ENCODE assay signal across 30 cellular contexts in the genomic region with DNA sequence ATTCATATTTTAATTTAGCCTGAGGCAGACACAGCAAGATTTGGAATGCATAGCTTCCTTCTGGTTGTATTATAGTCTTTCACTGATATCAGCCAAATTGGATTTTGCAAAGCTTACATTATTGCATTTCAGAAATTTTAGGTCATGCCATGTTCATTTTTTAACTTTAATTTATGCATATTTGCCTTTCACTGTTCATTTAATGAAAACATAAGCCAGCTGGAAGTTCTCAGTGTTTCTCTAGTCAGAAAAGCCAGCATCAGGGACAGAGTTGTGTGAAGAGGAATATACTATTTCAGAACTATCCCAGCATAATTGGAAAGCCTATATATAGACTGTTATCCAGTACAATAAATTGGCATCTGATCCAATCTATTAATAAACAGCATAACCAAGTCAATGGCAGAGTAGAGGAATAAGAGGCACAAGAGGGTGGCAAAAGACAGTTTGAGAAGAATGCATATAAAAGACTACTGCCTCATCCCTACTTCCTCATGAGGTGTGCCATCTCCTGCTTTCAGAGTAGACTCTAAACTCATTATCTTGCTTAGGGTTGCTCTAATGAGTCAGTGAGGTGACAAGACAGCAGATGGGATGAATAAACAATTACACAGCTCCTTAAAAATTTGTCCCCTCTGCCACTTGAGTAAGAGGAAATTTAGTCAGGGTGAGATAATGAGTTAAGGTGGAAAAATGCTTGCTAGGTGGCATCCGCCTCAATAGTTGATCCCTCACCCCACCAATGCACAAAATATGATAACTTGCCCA.
DNase-seq lines count a peak whose midpoint lies in the region; ATAC-seq, FAIRE-seq and TF ChIP-seq lines count a peak whose summit lies in the region.
"Had no signal": no experiment of that assay in that cellular context is flagged by ENCODE, and none has a peak within 500 bp of the region (broad histone marks: within the 10 kb centered on the region; RNA-seq: fewer than 3 reads in every experiment).

No MANE protein-coding gene starts in this region.

- no peak for FAIRE-seq in bronchial epithelial cell (lab: Jason Lieb, UNC)
- FAIRE-seq: astrocyte, HTR-8/SVneo had no signal

- no peak for TF ChIP-seq POLR2A in suprapubic skin (IDR thresholded peaks at IDR 0.05)

- no peaks in the 10 kb centered on the region for H3K36me3 ChIP-seq in bronchial epithelial cell (ENCODE audit: control insufficient read depth, insufficient read depth, low read length)
- no peaks in the 10 kb centered on the region for H3K36me3 ChIP-seq in mucosa of descending colon (ENCODE audit: low read depth)
- no peaks in the 10 kb centered on the region for H3K36me3 ChIP-seq in suprapubic skin
- H3K36me3 ChIP-seq: lower lobe of right lung, sigmoid colon had no signal

- no peak for TF ChIP-seq CTCF in bronchial epithelial cell (IDR thresholded peaks at IDR 0.05; ENCODE audit: insufficient read depth, low read length, severe bottlenecking)
- no peak for TF ChIP-seq CTCF in mucosa of descending colon (IDR thresholded peaks at IDR 0.05)
- no peak for TF ChIP-seq CTCF in suprapubic skin (IDR thresholded peaks at IDR 0.05)
- no peak for TF ChIP-seq CTCF in GM20000 (IDR thresholded peaks at IDR 0.05; ENCODE audit: extremely low read depth, missing control alignments)

- H3K4me1 ChIP-seq in mucosa of descending colon (ENCODE audit: low read depth) (peaks cover 4% of the 10 kb centered on the region), suprapubic skin (no peaks in the 10 kb centered on the region)
- H3K4me1 ChIP-seq: lower lobe of right lung, sigmoid colon had no signal

- no peak for TF ChIP-seq EP300 in suprapubic skin (IDR thresholded peaks at IDR 0.05)

- 71% methylated on average over 1 of the region's 1 CpG for WGBS in suprapubic skin

- intact Hi-C loops in mucosa of descending colon (cut with DNase I, micrococcal nuclease), result no loop called here

- H3K27me3 ChIP-seq in bronchial epithelial cell (ENCODE audit: control insufficient read depth, insufficient read depth, low read length) (no peaks in the 10 kb centered on the region), suprapubic skin (no peaks in the 10 kb centered on the region)
- H3K27me3 ChIP-seq: hepatocyte, sigmoid colon had no signal

- H3K4me3 ChIP-seq in bronchial epithelial cell (ENCODE audit: low read depth, low read length) (no peak overlapping the region), mucosa of descending colon (no peak overlapping the region), suprapubic skin (no peak overlapping the region)
- H3K4me3 ChIP-seq: hepatocyte, lower lobe of right lung, sigmoid colon had no signal

- DNase-seq in DMS 273 (lab: John Stamatoyannopoulos, UW; ENCODE audit: unreplicated experiment), result peak; percentile 10
- no peak for DNase-seq in DMS 273 treated with DMSO at 0.1 percent for 48 hours (lab: John Stamatoyannopoulos, UW)
- peak; percentile 75 for DNase-seq in NCI-H446 treated with DMSO at 0.1 percent for 48 hours (lab: John Stamatoyannopoulos, UW)
- peak; percentile 18 for DNase-seq in bronchial epithelial cell (ENCODE audit: low read depth)
- DNase-seq in mucosa of descending colon, result no peak
- DNase-seq in suprapubic skin (ENCODE audit: low spot score in 2 of 2), result no peak
- no peak for DNase-seq in GM20000 (ENCODE audit: low spot score)
- DNase-seq: activated CD4-positive, alpha-beta T cell treated with anti-CD3 and anti-CD28 coated beads, Interleukin-2, amount 50 U/mL, for 48 hours; activated CD4-positive, CD25-positive, alpha-beta regulatory T cell; activated CD8-positive, alpha-beta memory T cell treated with anti-CD3 and anti-CD28 coated beads, Interleukin-2, amount 50 U/mL, for 48 hours; AML-193; CD4-positive, alpha-beta memory T cell; DMS153; foreskin melanocyte; GDM1; GOT3; KG1; lower lobe of right lung; MV-4-11; NCI-H526; posterior cingulate gyrus; sigmoid colon; SW 1271; T1000 had no signal

- ATAC-seq in mucosa of descending colon (peak; percentile 54), GM19467 (IDR thresholded peaks at IDR 0.05; ENCODE audit: unreplicated experiment) (no peak)
- ATAC-seq: activated T-helper 17 cell treated with anti-CD3 and anti-CD28 coated beads, Interleukin-2, amount 50 U/mL, for 72 hours; lower lobe of right lung had no signal

- H3K9me3 ChIP-seq in mucosa of descending colon (no peaks in the 10 kb centered on the region), suprapubic skin (no peaks in the 10 kb centered on the region)
- H3K9me3 ChIP-seq: lower lobe of right lung, sigmoid colon had no signal

- H3K27ac ChIP-seq in suprapubic skin, result no peak overlapping the region
- H3K27ac ChIP-seq: 22Rv1, hepatocyte, lower lobe of right lung, sigmoid colon had no signal

Comparison
In these comparisons a context has a peak if more than half of its experiments do, and no peak if none do; other contexts are left out.
1. DNase-seq: peak in DMS 273 (single experiment), NCI-H446 treated with DMSO at 0.1 percent for 48 hours (single experiment) and bronchial epithelial cell (single experiment); none in DMS 273 treated with DMSO at 0.1 percent for 48 hours (single experiment), mucosa of descending colon (0 of 3), suprapubic skin (0 of 2) and GM20000 (single experiment).